ENCODE assay signal across 25 cellular contexts in genomic region chr7:102167254-102167653, GRCh38.
DNase-seq lines count a peak whose midpoint lies in the region; ATAC-seq, FAIRE-seq and TF ChIP-seq lines count a peak whose summit lies in the region.
"Had no signal": no experiment of that assay in that cellular context is flagged by ENCODE, and none has a peak within 500 bp of the region (broad histone marks: within the 10 kb centered on the region; RNA-seq: fewer than 3 reads in every experiment).

No MANE protein-coding gene starts in this region.

- no peak overlapping the region for H3K56ac ChIP-seq in H1 (replicated peaks; ENCODE audit: insufficient read length, low read depth, low read length)

- H3K27ac Mint-ChIP-seq in progenitor cell of endocrine pancreas (peak overlapping the region; percentile 56), type B pancreatic cell (peak overlapping the region; percentile 58)
- H3K27ac Mint-ChIP-seq in stimulated activated naive B cell treated with anti-CD40 and anti-IgM and Interleukin-4, amounts not matched to agents 10 μg/mL and 1 μg/mL and 100 μg/mL, for 72 hours, result no peak overlapping the region
- H3K27ac Mint-ChIP-seq: B cell; CD4-positive, alpha-beta T cell; CD8-positive, alpha-beta T cell had no signal

- no peak overlapping the region for H2BK5ac ChIP-seq in H1 (ENCODE audit: low read depth, low read length)

- intact Hi-C loops in gastrocnemius medialis (cut with DNase I; ENCODE audit: low total_unique reads), result no loop called here

- H3K4me1 ChIP-seq in H1 (replicated peaks in 1 of 4; ENCODE audit: control insufficient read depth in 3 of 4, insufficient read depth in 4 of 4, low read length in 3 of 4), result peaks cover 0 to 10% (median 2%) of the 10 kb centered on the region in 4 experiments; a peak in 4 of 7 replicates
- peaks cover 6 to 16% of the 10 kb centered on the region in 2 donors for H3K4me1 ChIP-seq in gastrocnemius medialis
- H3K4me1 ChIP-seq: Caco-2 had no signal

- no peaks in the 10 kb centered on the region for H3K9me3 Mint-ChIP-seq in progenitor cell of endocrine pancreas (ENCODE audit: low read depth)
- no peaks in the 10 kb centered on the region for H3K9me3 Mint-ChIP-seq in type B pancreatic cell
- H3K9me3 Mint-ChIP-seq in stimulated activated naive B cell treated with anti-CD40 and anti-IgM and Interleukin-4, amounts not matched to agents 10 μg/mL and 1 μg/mL and 100 μg/mL, for 72 hours, result no peaks in the 10 kb centered on the region
- H3K9me3 Mint-ChIP-seq: CD4-positive, alpha-beta T cell; CD8-positive, alpha-beta T cell had no signal

- no peak for TF ChIP-seq RAD21 in H1 (IDR thresholded peaks at IDR 0.05 in 1 of 2, conservative IDR thresholded peaks at IDR 0.05 in 1 of 2; ENCODE audit: low read depth in 2 of 2, low read length in 2 of 2)

- no peak overlapping the region for H2BK12ac ChIP-seq in H1 (ENCODE audit: low read depth, low read length)

- H4K20me1 ChIP-seq in H1 (replicated peaks in 1 of 2; ENCODE audit: control insufficient read depth in 1 of 2, insufficient read depth in 2 of 2, low read length in 2 of 2), result peaks cover 0 to 1% of the 10 kb centered on the region in 2 experiments

- POLR2A ChIA-PET in H1 (lab: Charles Lee; ENCODE audit: partially characterized antibody), result no interaction called here

- no peak overlapping the region for H3K14ac ChIP-seq in H1 (ENCODE audit: insufficient read length)

- peak; percentile 79 to 84 for ATAC-seq in gastrocnemius medialis
- no peak for ATAC-seq in GM21529 (IDR thresholded peaks at IDR 0.05; ENCODE audit: unreplicated experiment)
- no peak for ATAC-seq in stimulated activated naive B cell treated with anti-CD40 and anti-IgM and Interleukin-4, amounts not matched to agents 10 μg/mL and 1 μg/mL and 100 μg/mL, for 72 hours (replicated peaks)
- ATAC-seq: CD8-positive, alpha-beta T cell had no signal

- H4K8ac ChIP-seq in H1 (ENCODE audit: extremely low read depth, insufficient read depth, low read length), result peak overlapping the region; percentile 38; the same call in 1 of the 2 replicates

- in situ Hi-C loops in gastrocnemius medialis (cut with MboI; ENCODE audit: low sequenced_read_pairs in 4 of 4), result no loop called here

- CTCF ChIA-PET in H1 (lab: Charles Lee; ENCODE audit: partially characterized antibody), result interaction anchor here (0.6 to 1.3 kb wide), 4 partner anchors 13 to 238 kb away, joined by 3 to 6 read pairs (median 3); no protein-coding TSS in a partner anchor

- no peaks in the 10 kb centered on the region; a peak in 3 of 8 replicates for H3K36me3 ChIP-seq in H1 (ENCODE audit: control insufficient read depth in 2 of 4, insufficient read depth in 4 of 4, low read length in 3 of 4)
- peaks cover 0 to 5% of the 10 kb centered on the region in 2 donors for H3K36me3 ChIP-seq in gastrocnemius medialis

- no peaks in the 10 kb centered on the region for H3K79me1 ChIP-seq in H1 (ENCODE audit: low read depth, low read length)

- no peaks in the 10 kb centered on the region for H3K27me3 ChIP-seq in H1 (replicated peaks in 1 of 4; ENCODE audit: control insufficient read depth in 3 of 4, extremely low read depth in 1 of 4, insufficient read depth in 3 of 4, low read length in 3 of 4)
- no peaks in the 10 kb centered on the region for H3K27me3 ChIP-seq in gastrocnemius medialis
- H3K27me3 ChIP-seq: BLaER1 treated with 17β-estradiol and CSF1 and Interleukin-3, amounts not matched to agents 10 nM and 100 nM had no signal

- no peak for FAIRE-seq in H1 (lab: Jason Lieb, UNC)
- FAIRE-seq: A204.1, D721Med, G401.6, GM12891, GM19239 had no signal

- H3K4me3 Mint-ChIP-seq in progenitor cell of endocrine pancreas (ENCODE audit: low read depth), result no peak overlapping the region
- no peak overlapping the region for H3K4me3 Mint-ChIP-seq in type B pancreatic cell
- H3K4me3 Mint-ChIP-seq in stimulated activated naive B cell treated with anti-CD40 and anti-IgM and Interleukin-4, amounts not matched to agents 10 μg/mL and 1 μg/mL and 100 μg/mL, for 72 hours, result no peak overlapping the region
- H3K4me3 Mint-ChIP-seq: B cell; CD4-positive, alpha-beta T cell; CD8-positive, alpha-beta T cell had no signal

- no peak overlapping the region for H4K5ac ChIP-seq in H1 (ENCODE audit: insufficient read length, low read depth, low read length)

- H3K9ac ChIP-seq in H1 (replicated peaks in 1 of 4; ENCODE audit: extremely low read depth in 1 of 4, low read depth in 3 of 4, low read length in 3 of 4), result no peak overlapping the region
- H3K9ac ChIP-seq: BLaER1 treated with 17β-estradiol and CSF1 and Interleukin-3, amounts not matched to agents 10 nM and 100 nM had no signal

- H3K4me2 ChIP-seq in H1 (ENCODE audit: insufficient read depth in 1 of 2, low read depth in 2 of 2, low read length in 2 of 2), result no peak overlapping the region
- H3K4me2 ChIP-seq: BLaER1 treated with 17β-estradiol and CSF1 and Interleukin-3, amounts not matched to agents 10 nM and 100 nM had no signal

- no peaks in the 10 kb centered on the region for H3K27me3 Mint-ChIP-seq in progenitor cell of endocrine pancreas
- no peaks in the 10 kb centered on the region for H3K27me3 Mint-ChIP-seq in type B pancreatic cell
- no peaks in the 10 kb centered on the region for H3K27me3 Mint-ChIP-seq in stimulated activated naive B cell treated with anti-CD40 and anti-IgM and Interleukin-4, amounts not matched to agents 10 μg/mL and 1 μg/mL and 100 μg/mL, for 72 hours
- H3K27me3 Mint-ChIP-seq: B cell; CD4-positive, alpha-beta T cell had no signal

- no peak overlapping the region for H3K23ac ChIP-seq in H1 (ENCODE audit: insufficient read length)

- H3K9me3 ChIP-seq in H1 (ENCODE audit: insufficient read depth in 2 of 2, low read depth in 1 of 2, low read length in 1 of 2), result no peaks in the 10 kb centered on the region
- no peaks in the 10 kb centered on the region for H3K9me3 ChIP-seq in gastrocnemius medialis
- H3K9me3 ChIP-seq: BLaER1 treated with 17β-estradiol and CSF1 and Interleukin-3, amounts not matched to agents 10 nM and 100 nM; Caco-2 had no signal

- DNase-seq in H1 (ENCODE audit: low read depth in 1 of 2, low spot score in 2 of 2) (no peak), progenitor cell of endocrine pancreas (ENCODE audit: low spot score, unreplicated experiment) (no peak), gastrocnemius medialis (peak; percentile 61 to 64), type B pancreatic cell (ENCODE audit: extremely low spot score, unreplicated experiment) (no peak), NCI-H128 (lab: John Stamatoyannopoulos, UW; ENCODE audit: unreplicated experiment) (no peak), GOT3 (lab: John Stamatoyannopoulos, UW) (no peak)
- DNase-seq in stimulated activated naive B cell treated with anti-CD40 and anti-IgM and Interleukin-4, amounts not matched to agents 10 μg/mL and 1 μg/mL and 100 μg/mL, for 72 hours, result no peak
- DNase-seq: 8988T; ACHN; AML-193; Caco-2; Calu3; CD4-positive, alpha-beta T cell; CD8-positive, alpha-beta T cell; DMS79 treated with DMSO at 0.1 percent for 48 hours; GF-D8 had no signal

- H3K4ac ChIP-seq in H1 (replicated peaks; ENCODE audit: insufficient read length, low read depth, low read length), result no peak overlapping the region

- no peak overlapping the region for H2BK20ac ChIP-seq in H1 (ENCODE audit: low read length)

- H3K4me3 ChIP-seq in H1 (ENCODE audit: extremely low read depth in 1 of 4, insufficient read depth in 2 of 4, low read depth in 3 of 4, low read length in 4 of 4) (no peak overlapping the region), gastrocnemius medialis (no peak overlapping the region)
- H3K4me3 ChIP-seq: BLaER1 treated with 17β-estradiol and CSF1 and Interleukin-3, amounts not matched to agents 10 nM and 100 nM had no signal

- H2BK15ac ChIP-seq in H1 (ENCODE audit: low read length), result no peak overlapping the region

- peaks cover 14% of the 10 kb centered on the region for H3K36me3 Mint-ChIP-seq in progenitor cell of endocrine pancreas (ENCODE audit: insufficient read depth)
- peaks cover 13% of the 10 kb centered on the region for H3K36me3 Mint-ChIP-seq in type B pancreatic cell
- H3K36me3 Mint-ChIP-seq in stimulated activated naive B cell treated with anti-CD40 and anti-IgM and Interleukin-4, amounts not matched to agents 10 μg/mL and 1 μg/mL and 100 μg/mL, for 72 hours, result peaks cover 18 to 29% of the 10 kb centered on the region in 2 donors

- TF ChIP-seq POLR2A in H1 (IDR thresholded peaks at IDR 0.05; ENCODE audit: control extremely low read depth in 1 of 2, low read depth in 2 of 2, low read length in 2 of 2), result no peak
- TF ChIP-seq POLR2A in gastrocnemius medialis (IDR thresholded peaks at IDR 0.05), result no peak

- H3K23me2 ChIP-seq in H1 (ENCODE audit: low read depth, low read length), result no peaks in the 10 kb centered on the region

- no peaks in the 10 kb centered on the region for H3K79me2 ChIP-seq in H1 (ENCODE audit: control insufficient read depth in 1 of 2, insufficient read depth in 2 of 2, low read length in 2 of 2)

- whole genome bisulfite sequencing in H1 (ENCODE audit: extremely low coverage in 1 of 2, insufficient coverage in 1 of 2, insufficient read length in 1 of 2, insufficient replicate concordance in 2 of 2, low coverage in 1 of 2, low lambda C conversion rate in 2 of 2, missing lambda C conversion rate in 1 of 2), 2 experiments, result 97% methylated on average over 6 of the region's 6 CpGs; no CpG with 5 or more reads in 1 of the 2 experiments

- H2BK120ac ChIP-seq in H1 (replicated peaks; ENCODE audit: low read depth, low read length), result no peak overlapping the region

- H2AFZ ChIP-seq in H1 (ENCODE audit: low read length), result no peak overlapping the region

- TF ChIP-seq EP300 in H1 (IDR thresholded peaks at IDR 0.05; ENCODE audit: borderline replicate concordance in 1 of 2, low read depth in 2 of 2, low read length in 2 of 2), result no peak

- no peak overlapping the region for H3K18ac ChIP-seq in H1 (ENCODE audit: extremely low read depth, low read length)

- H2AK5ac ChIP-seq in H1 (ENCODE audit: low read depth, low read length), result no peak overlapping the region

- H3K4me1 Mint-ChIP-seq in progenitor cell of endocrine pancreas (ENCODE audit: low read depth), result peaks cover 6% of the 10 kb centered on the region
- H3K4me1 Mint-ChIP-seq in type B pancreatic cell (ENCODE audit: unreplicated experiment), result peaks cover 11% of the 10 kb centered on the region
- peaks cover 0 to 9% of the 10 kb centered on the region in 2 donors for H3K4me1 Mint-ChIP-seq in stimulated activated naive B cell treated with anti-CD40 and anti-IgM and Interleukin-4, amounts not matched to agents 10 μg/mL and 1 μg/mL and 100 μg/mL, for 72 hours
- H3K4me1 Mint-ChIP-seq: B cell had no signal

- TF ChIP-seq CTCF in H1 (IDR thresholded peaks at IDR 0.05; ENCODE audit: control extremely low read depth in 1 of 3, insufficient read depth in 1 of 3, low read depth in 1 of 3, low read length in 3 of 3) (no peak), progenitor cell of endocrine pancreas (IDR thresholded peaks at IDR 0.05; ENCODE audit: unreplicated experiment) (no peak), gastrocnemius medialis (IDR thresholded peaks at IDR 0.05 in 4 of 5, conservative IDR thresholded peaks at IDR 0.05 in 1 of 5) (no peak), type B pancreatic cell (conservative IDR thresholded peaks at IDR 0.05) (no peak)

- no peak overlapping the region for H3K27ac ChIP-seq in H1 (ENCODE audit: low read depth, low read length)
- H3K27ac ChIP-seq in gastrocnemius medialis, result peak overlapping the region in 1 of 4 donors; percentile 62
- H3K27ac ChIP-seq: BLaER1 treated with 17β-estradiol and CSF1 and Interleukin-3, amounts not matched to agents 10 nM and 100 nM; C4-2B had no signal

- H4K91ac ChIP-seq in H1 (replicated peaks; ENCODE audit: insufficient read length, low read length), result no peak overlapping the region

Comparison
In these comparisons a context has a peak if more than half of its experiments do, and no peak if none do; other contexts are left out.
1. DNase-seq: peak in gastrocnemius medialis (2 of 2); none in H1 (0 of 2), progenitor cell of endocrine pancreas (single experiment), type B pancreatic cell (single experiment), NCI-H128 (single experiment), GOT3 (single experiment) and stimulated activated naive B cell treated with anti-CD40 and anti-IgM and Interleukin-4, amounts not matched to agents 10 μg/mL and 1 μg/mL and 100 μg/mL, for 72 hours (single experiment).
2. ATAC-seq: peak in gastrocnemius medialis (2 of 2); none in GM21529 (single experiment) and stimulated activated naive B cell treated with anti-CD40 and anti-IgM and Interleukin-4, amounts not matched to agents 10 μg/mL and 1 μg/mL and 100 μg/mL, for 72 hours (0 of 2).